22 cellular contexts compared by ENCODE assay signal in the genomic region with DNA sequence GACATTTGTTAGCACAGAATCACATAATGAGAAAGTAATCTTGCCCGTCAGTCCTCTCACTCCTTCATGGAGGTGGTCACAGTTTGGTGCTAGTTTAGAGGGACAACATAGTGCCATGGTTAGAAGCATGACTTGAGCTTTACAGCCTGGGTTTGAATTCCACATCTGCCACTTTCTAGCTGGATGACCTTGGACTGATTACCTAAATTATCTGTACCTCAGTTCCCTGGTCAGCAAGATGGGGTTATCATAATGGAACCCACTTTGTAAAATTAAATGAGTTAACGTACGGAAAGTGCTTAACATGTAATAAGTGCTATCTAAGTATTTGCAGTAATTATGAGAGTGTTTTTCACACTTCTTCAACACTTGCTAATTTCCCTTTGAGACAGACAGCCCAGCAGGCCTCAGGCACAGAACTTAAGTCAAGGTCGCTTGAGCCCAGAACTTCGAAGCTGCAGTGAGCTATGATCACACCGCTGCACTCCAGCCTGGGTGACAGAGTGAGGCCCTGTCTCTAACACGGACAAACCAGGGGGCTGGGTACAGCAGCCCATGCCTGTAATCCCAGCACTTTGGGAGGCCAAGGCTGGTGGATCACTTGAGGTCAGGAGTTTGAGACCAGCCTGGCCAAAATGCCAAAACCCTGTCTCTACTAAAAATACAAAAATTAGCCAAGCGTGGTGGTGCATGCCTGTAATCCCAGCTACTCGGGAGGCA. TPM values are rescaled to one million over a fixed set of nuclear protein-coding genes. Genes with fewer than 3 reads are reported as not detected.
DNase-seq lines count a peak whose midpoint lies in the region; ATAC-seq and TF ChIP-seq lines count a peak whose summit lies in the region.
"Had no signal": no experiment of that assay in that cellular context is flagged by ENCODE, and none has a peak within 500 bp of the region (broad histone marks: within the 10 kb centered on the region; RNA-seq: fewer than 3 reads in every experiment).

No MANE protein-coding gene starts in this region.

- H3K27me3 Mint-ChIP-seq in GM23338 (ENCODE audit: insufficient read depth, low read depth, poor library complexity) (peaks cover 6% of the 10 kb centered on the region), endodermal cell (ENCODE audit: insufficient read depth) (peaks cover 3% of the 10 kb centered on the region)

- H3K4me1 Mint-ChIP-seq in GM23338 (peaks cover 24% of the 10 kb centered on the region), endodermal cell (no peaks in the 10 kb centered on the region)
- H3K4me1 Mint-ChIP-seq: activated CD4-positive, alpha-beta T cell treated with anti-CD3 and anti-CD28 coated beads, Interleukin-2, amount 10 ng/mL, durations not matched to agents 24 days and 14 days had no signal

- BruUV-seq in PC-9 (replicated peaks; lab: Mats Ljungman, UMichigan), result no TSS peak

- H3K9ac ChIP-seq in endodermal cell (ENCODE audit: extremely low read depth, low read length, poor library complexity, severe bottlenecking), result no peak overlapping the region
- H3K9ac ChIP-seq: BLaER1 had no signal

- no peaks in the 10 kb centered on the region for H3K9me3 ChIP-seq in PC-9 (ENCODE audit: insufficient read depth, low read depth)
- no peaks in the 10 kb centered on the region for H3K9me3 ChIP-seq in endodermal cell (ENCODE audit: control insufficient read depth, low read length)
- H3K9me3 ChIP-seq: BLaER1, MG63, prostate gland, suprapubic skin had no signal

- H3F3A ChIP-seq in GM23338 (replicated peaks; ENCODE audit: low read depth) (no peaks in the 10 kb centered on the region), PC-9 (ENCODE audit: insufficient read depth, low read depth) (no peaks in the 10 kb centered on the region)

- TF ChIP-seq CTCF in 22Rv1 (IDR thresholded peaks at IDR 0.05) (peak; percentile 49), GM23338 (conservative IDR thresholded peaks at IDR 0.05; ENCODE audit: low read depth in 2 of 2) (peak in 1 of 2 experiments; percentile 7; a peak in 1 of 4 replicates), PC-9 (conservative IDR thresholded peaks at IDR 0.05) (peak; percentile 3; the same call in 1 of the 2 replicates), endodermal cell (conservative IDR thresholded peaks at IDR 0.05) (peak; percentile 19), GM10248 (IDR thresholded peaks at IDR 0.05; ENCODE audit: control extremely low read depth, extremely low read depth, low read depth, missing control alignments) (no peak)

- 0 out of 2 replicates have a peak overlapping the region, but pooled peaks have one; percentile 1 for H2AFZ ChIP-seq in GM23338
- H2AFZ ChIP-seq in PC-9, result no peak overlapping the region

- no peaks in the 10 kb centered on the region for H4K20me1 ChIP-seq in GM23338 (replicated peaks; ENCODE audit: insufficient read depth)
- H4K20me1 ChIP-seq in PC-9 (ENCODE audit: insufficient read depth), result no peaks in the 10 kb centered on the region
- H4K20me1 ChIP-seq: BLaER1 had no signal

- H3K36me3 ChIP-seq in GM23338 (ENCODE audit: insufficient read depth) (no peaks in the 10 kb centered on the region), PC-9 (ENCODE audit: low read depth) (no peaks in the 10 kb centered on the region), endodermal cell (ENCODE audit: control insufficient read depth, insufficient read depth, low read length) (no peaks in the 10 kb centered on the region)
- H3K36me3 ChIP-seq: BLaER1, cardiac muscle cell, MG63, prostate gland, suprapubic skin had no signal

- DNase-seq in GM23338 (ENCODE audit: low spot score) (no peak), PC-9 (no peak), endodermal cell (no peak), OCI-M1 (lab: John Stamatoyannopoulos, UW) (no peak), NCI-H226 (no peak), NCI-H526 treated with DMSO at 0.1 percent for 48 hours (lab: John Stamatoyannopoulos, UW) (no peak), GM10248 (ENCODE audit: extremely low spot score) (no peak)
- DNase-seq: activated naive CD4-positive, alpha-beta T cell treated with anti-CD3 and anti-CD28 coated beads, Interleukin-2, amount 50 U/mL, for 16 hours; amygdala; H9; MG63 had no signal

- H3K4me3 ChIP-seq in GM23338, result no peak overlapping the region
- H3K4me3 ChIP-seq in PC-9, result no peak overlapping the region
- no peak overlapping the region for H3K4me3 ChIP-seq in endodermal cell (ENCODE audit: low read length)
- H3K4me3 ChIP-seq: BLaER1, cardiac muscle cell, GM12878, MG63, prostate gland, suprapubic skin had no signal

- intact Hi-C loops in PC-9 (cut with micrococcal nuclease; ENCODE audit: unreplicated experiment), result loop anchor here (1.0 to 5.0 kb wide), 4 partner anchors 98 to 442 kb away; partner anchors contain the start of genes PDZD9 and POLR3E

- H3K36me3 Mint-ChIP-seq in GM23338 (ENCODE audit: low read depth) (peaks cover 3% of the 10 kb centered on the region; the same call in 1 of the 3 replicates), endodermal cell (ENCODE audit: low read depth) (no peaks in the 10 kb centered on the region)

- H3K9me2 ChIP-seq in GM23338 (ENCODE audit: insufficient read depth), result no peaks in the 10 kb centered on the region
- no peaks in the 10 kb centered on the region for H3K9me2 ChIP-seq in PC-9 (ENCODE audit: insufficient read depth)

- ATAC-seq in GM23338, result no peak

- no peak overlapping the region for H3K4me2 ChIP-seq in GM23338
- peak overlapping the region; percentile 74; the same call in 1 of the 2 replicates for H3K4me2 ChIP-seq in PC-9
- H3K4me2 ChIP-seq: BLaER1 had no signal

- 75 to 79% methylated on average over 7 to 9 of the region's 9 CpGs for WGBS in endodermal cell (ENCODE audit: insufficient coverage in 1 of 2, insufficient read length in 1 of 2), 2 experiments

- H3K27ac Mint-ChIP-seq in GM23338 (no peak overlapping the region), endodermal cell (no peak overlapping the region)
- H3K27ac Mint-ChIP-seq: activated CD4-positive, alpha-beta T cell treated with anti-CD3 and anti-CD28 coated beads, Interleukin-2, amount 10 ng/mL, durations not matched to agents 24 days and 14 days; activated T-helper 1 cell treated with anti-CD3 and anti-CD28 coated beads, Interleukin-12 subunit alpha, Interleukin-12 subunit beta, Interleukin-2, Interleukin-4 antibody, amounts not matched to agents 30 ng/mL and 10 ng/mL and 1 ng/mL, durations not matched to agents 14 hours and 24 hours and 36 hours; dendritic cell treated with granulocyte-macrophage colony-stimulating factor and Interleukin-4, amounts not matched to agents 40 ng/mL and 50 ng/mL, for 4 days had no signal

- H3K4me3 Mint-ChIP-seq in GM23338, result no peak overlapping the region
- H3K4me3 Mint-ChIP-seq in endodermal cell, result no peak overlapping the region
- H3K4me3 Mint-ChIP-seq: activated CD4-positive, alpha-beta T cell treated with anti-CD3 and anti-CD28 coated beads, Interleukin-2, amount 10 ng/mL, durations not matched to agents 24 days and 14 days; activated T-helper 1 cell treated with anti-CD3 and anti-CD28 coated beads, Interleukin-12 subunit alpha, Interleukin-12 subunit beta, Interleukin-2, Interleukin-4 antibody, amounts not matched to agents 30 ng/mL and 10 ng/mL and 1 ng/mL, durations not matched to agents 14 hours and 24 hours and 36 hours; dendritic cell treated with granulocyte-macrophage colony-stimulating factor and Interleukin-4, amounts not matched to agents 40 ng/mL and 50 ng/mL, for 4 days; H9 had no signal

- POLR2A ChIA-PET in PC-9 (lab: Charles Lee; ENCODE audit: unreplicated experiment), result interaction anchor here (0.7 kb wide), 2 partner anchors 147 to 398 kb away, joined by 4 to 7 read pairs; no protein-coding TSS in a partner anchor
- POLR2A ChIA-PET in GM10248 (lab: Yijun Ruan, JAX), result no interaction called here

- H3K79me2 ChIP-seq in GM23338 (replicated peaks; ENCODE audit: insufficient read depth), result no peaks in the 10 kb centered on the region
- H3K79me2 ChIP-seq in PC-9 (ENCODE audit: low read depth), result no peaks in the 10 kb centered on the region

- H3K27me3 ChIP-seq in GM23338 (ENCODE audit: insufficient read depth) (no peaks in the 10 kb centered on the region), PC-9 (ENCODE audit: insufficient read depth, low read depth) (no peaks in the 10 kb centered on the region), endodermal cell (ENCODE audit: control insufficient read depth, insufficient read depth, low read length, poor library complexity, severe bottlenecking) (no peaks in the 10 kb centered on the region)
- H3K27me3 ChIP-seq: BLaER1, cardiac muscle cell, suprapubic skin had no signal

- CTCF ChIA-PET in PC-9 (lab: Charles Lee) (interaction anchor here (0.6 to 2.2 kb wide), 11 partner anchors 10 to 489 kb away, joined by 4 to 18 read pairs (median 6); partner anchors contain the start of gene MOSMO), GM10248 (lab: Yijun Ruan, JAX) (interaction anchor here (0.7 to 6.3 kb wide), 26 partner anchors 9 to 148 kb away, joined by 3 to 47 read pairs (median 6); partner anchors contain the start of genes MOSMO and PDZD9)

- peaks cover 22% of the 10 kb centered on the region for H3K4me1 ChIP-seq in GM23338 (ENCODE audit: insufficient read depth)
- H3K4me1 ChIP-seq in PC-9 (replicated peaks; ENCODE audit: insufficient read depth), result no peaks in the 10 kb centered on the region
- no peaks in the 10 kb centered on the region for H3K4me1 ChIP-seq in endodermal cell (ENCODE audit: control insufficient read depth, insufficient read depth, low read length)
- H3K4me1 ChIP-seq: BLaER1, prostate gland, suprapubic skin had no signal

- H3K9me3 Mint-ChIP-seq in GM23338 (peaks cover 3% of the 10 kb centered on the region), endodermal cell (no peaks in the 10 kb centered on the region)
- H3K9me3 Mint-ChIP-seq: activated CD4-positive, alpha-beta T cell treated with anti-CD3 and anti-CD28 coated beads, Interleukin-2, amount 10 ng/mL, durations not matched to agents 24 days and 14 days; activated T-helper 1 cell treated with anti-CD3 and anti-CD28 coated beads, Interleukin-12 subunit alpha, Interleukin-12 subunit beta, Interleukin-2, Interleukin-4 antibody, amounts not matched to agents 30 ng/mL and 10 ng/mL and 1 ng/mL, durations not matched to agents 14 hours and 24 hours and 36 hours; dendritic cell treated with granulocyte-macrophage colony-stimulating factor and Interleukin-4, amounts not matched to agents 40 ng/mL and 50 ng/mL, for 4 days had no signal

- H3K27ac ChIP-seq in 22Rv1 (no peak overlapping the region), GM23338 (ENCODE audit: low read depth) (no peak overlapping the region), PC-9 (no peak overlapping the region), endodermal cell (ENCODE audit: low read depth, low read length) (no peak overlapping the region)
- H3K27ac ChIP-seq: BLaER1, cardiac muscle cell, HL-60, prostate gland, suprapubic skin had no signal

TF ChIP-seq in GM23338, 12 proteins besides CTCF, POLR2A, EP300 and RAD21 (continues in another document):
- no peak for TF ChIP-seq ZNF331 (CRISPR knock-in tag; IDR thresholded peaks at IDR 0.05; ENCODE audit: low read depth)
- TF ChIP-seq STAT1 (IDR thresholded peaks at IDR 0.05; ENCODE audit: unreplicated experiment), result no peak
- no peak for TF ChIP-seq ZNF114 (CRISPR knock-in tag; IDR thresholded peaks at IDR 0.05)

RNA-seq across cellular contexts. Expression of gene VWA3A, which starts 7.1 kb away (rescaled TPM):
- total RNA-seq in GM23338 (2014; rRNA removed; shearing (Covaris generic)), result 0.45 TPM in 1 of 2 replicates, not detected in the other
- not detected in 2 replicates for polyA plus RNA-seq in GM23338 (2016; fragmentation: Nextera tagmentation; extraction: Ambion mirVana)
- total RNA-seq in PC-9 (2021) (0.73 and 0.83 TPM in 2 replicates), endodermal cell (under 1 TPM; 0.18 to 0.40 TPM)
- polyA plus RNA-seq in endodermal cell (2013, experiment 1 of 2), result 0.25 TPM
- polyA plus RNA-seq in endodermal cell (2013, experiment 2 of 2), result 0.33 TPM
- total RNA-seq: activated CD4-positive, alpha-beta T cell treated with anti-CD3 and anti-CD28 coated beads, Interleukin-2, amount 10 ng/mL, durations not matched to agents 24 days and 14 days; glomerular endothelial cell; GM12878; H9 had no signal
